Comparison of ENCODE assay signal across 31 cellular contexts in the genomic region with DNA sequence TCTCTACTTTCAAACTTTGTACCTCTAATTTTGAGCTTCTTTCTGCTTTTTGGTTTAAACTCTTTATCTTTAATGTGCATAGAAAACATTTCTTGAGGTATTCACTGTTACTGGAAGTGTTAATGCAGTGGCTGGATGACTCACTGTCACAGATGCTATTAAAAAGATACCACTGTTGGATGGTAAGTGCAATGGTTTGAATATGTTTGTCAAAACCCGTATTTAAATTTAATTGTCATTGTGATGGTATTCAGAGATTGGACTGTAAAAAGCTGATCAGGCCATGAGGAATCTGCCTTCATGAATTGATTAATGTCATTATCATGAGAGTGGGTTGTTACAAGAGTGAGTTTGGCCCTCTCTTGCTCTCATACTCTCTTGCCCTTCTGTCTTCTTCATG.
DNase-seq lines count a peak whose midpoint lies in the region; ATAC-seq and TF ChIP-seq lines count a peak whose summit lies in the region.
"Had no signal": no experiment of that assay in that cellular context is flagged by ENCODE, and none has a peak within 500 bp of the region (broad histone marks: within the 10 kb centered on the region; RNA-seq: fewer than 3 reads in every experiment).

No MANE protein-coding gene starts in this region.

- peak overlapping the region; percentile 27 for H3K27ac Mint-ChIP-seq in stimulated activated naive CD8-positive, alpha-beta T cell treated with anti-CD3 and anti-CD28 coated beads, Interleukin-15, Interleukin-2, amounts not matched to agents 100 ng/mL and 50 ng/mL, for 24 hours
- H3K27ac Mint-ChIP-seq in stimulated activated naive CD8-positive, alpha-beta T cell treated with anti-CD3 and anti-CD28 coated beads, Interleukin-15, amount 100 ng/mL, for 72 hours, result no peak overlapping the region
- H3K27ac Mint-ChIP-seq in CD4-positive, alpha-beta memory T cell, result no peak overlapping the region
- H3K27ac Mint-ChIP-seq in activated naive CD4-positive, alpha-beta T cell treated with anti-CD3 and anti-CD28 coated beads for 36 hours, result no peak overlapping the region
- H3K27ac Mint-ChIP-seq: activated B cell treated with CpG ODN at 0.5 μM for 24 hours; naive thymus-derived CD4-positive, alpha-beta T cell had no signal

- no peak for TF ChIP-seq POLR2A in gastroesophageal sphincter (IDR thresholded peaks at IDR 0.05)

- H3K4me1 ChIP-seq in gastroesophageal sphincter, result peaks cover 0 to 28% (median 3%) of the 10 kb centered on the region in 3 donors
- H3K4me1 ChIP-seq in CD4-positive, alpha-beta memory T cell (ENCODE audit: insufficient read depth, low read length), result no peaks in the 10 kb centered on the region
- H3K4me1 ChIP-seq: HAP-1, thyroid gland had no signal

- POLR2A ChIA-PET in CD4-positive, alpha-beta memory T cell (lab: Charles Lee; ENCODE audit: partially characterized antibody), result no interaction called here

- H3K36me3 Mint-ChIP-seq in stimulated activated naive CD8-positive, alpha-beta T cell treated with anti-CD3 and anti-CD28 coated beads, Interleukin-15, Interleukin-2, amounts not matched to agents 100 ng/mL and 50 ng/mL, for 24 hours (ENCODE audit: low read depth), result peaks cover 74% of the 10 kb centered on the region
- peaks cover 64 to 66% of the 10 kb centered on the region in 2 donors for H3K36me3 Mint-ChIP-seq in CD4-positive, alpha-beta memory T cell
- peaks cover 58% of the 10 kb centered on the region for H3K36me3 Mint-ChIP-seq in activated naive CD4-positive, alpha-beta T cell treated with anti-CD3 and anti-CD28 coated beads for 36 hours (ENCODE audit: low read depth)

- CTCF ChIA-PET in CD4-positive, alpha-beta memory T cell (lab: Charles Lee; ENCODE audit: partially characterized antibody), result no interaction called here
- CTCF ChIA-PET in activated naive CD4-positive, alpha-beta T cell treated with anti-CD3 and anti-CD28 coated beads for 36 hours (lab: Charles Lee), result interaction anchor here (0.6 to 1.5 kb wide), 4 partner anchors 11 to 313 kb away, joined by 3 read pairs; no protein-coding TSS in a partner anchor

- H3K27me3 Mint-ChIP-seq in stimulated activated naive CD8-positive, alpha-beta T cell treated with anti-CD3 and anti-CD28 coated beads, Interleukin-15, Interleukin-2, amounts not matched to agents 100 ng/mL and 50 ng/mL, for 24 hours, result no peaks in the 10 kb centered on the region
- no peaks in the 10 kb centered on the region for H3K27me3 Mint-ChIP-seq in stimulated activated naive CD8-positive, alpha-beta T cell treated with anti-CD3 and anti-CD28 coated beads, Interleukin-15, amount 100 ng/mL, for 72 hours
- H3K27me3 Mint-ChIP-seq in CD4-positive, alpha-beta memory T cell, result no peaks in the 10 kb centered on the region
- H3K27me3 Mint-ChIP-seq in activated naive CD4-positive, alpha-beta T cell treated with anti-CD3 and anti-CD28 coated beads for 36 hours (ENCODE audit: low read depth), result no peaks in the 10 kb centered on the region
- H3K27me3 Mint-ChIP-seq: activated B cell treated with CpG ODN at 0.5 μM for 24 hours; central memory CD8-positive, alpha-beta T cell; naive thymus-derived CD4-positive, alpha-beta T cell had no signal

- ATAC-seq in stimulated activated naive CD8-positive, alpha-beta T cell treated with anti-CD3 and anti-CD28 coated beads, Interleukin-15, amount 100 ng/mL, for 72 hours, result no peak
- ATAC-seq in SK-N-SH treated with all-trans-retinoic acid at 6 μM for 48 hours (no peak; the same call in 2 of the 3 replicates), gastroesophageal sphincter (no peak)
- ATAC-seq: activated naive CD4-positive, alpha-beta T cell treated with anti-CD3 and anti-CD28 coated beads, Interleukin-2, amount 50 U/mL, for 72 hours; left ventricle myocardium superior; naive thymus-derived CD4-positive, alpha-beta T cell; stimulated activated naive CD8-positive, alpha-beta T cell treated with anti-CD3 and anti-CD28 coated beads, Interleukin-15, Interleukin-2, amounts not matched to agents 100 U/mL and 50 U/mL, for 24 hours had no signal

- peaks cover 3% of the 10 kb centered on the region for H3K9me3 Mint-ChIP-seq in stimulated activated naive CD8-positive, alpha-beta T cell treated with anti-CD3 and anti-CD28 coated beads, Interleukin-15, Interleukin-2, amounts not matched to agents 100 ng/mL and 50 ng/mL, for 24 hours
- peaks cover 7 to 9% of the 10 kb centered on the region in 2 donors for H3K9me3 Mint-ChIP-seq in stimulated activated naive CD8-positive, alpha-beta T cell treated with anti-CD3 and anti-CD28 coated beads, Interleukin-15, amount 100 ng/mL, for 72 hours
- peaks cover 0 to 7% (median 4%) of the 10 kb centered on the region in 8 donors for H3K9me3 Mint-ChIP-seq in CD4-positive, alpha-beta memory T cell
- peaks cover 9% of the 10 kb centered on the region for H3K9me3 Mint-ChIP-seq in activated naive CD4-positive, alpha-beta T cell treated with anti-CD3 and anti-CD28 coated beads for 36 hours
- H3K9me3 Mint-ChIP-seq: activated B cell treated with CpG ODN at 0.5 μM for 24 hours; activated naive CD4-positive, alpha-beta T cell treated with anti-CD3 and anti-CD28 coated beads, Interleukin-2, amount 50 U/mL, for 72 hours had no signal

- 27 to 71% methylated on average over 1 of the region's 1 CpG for WGBS in gastroesophageal sphincter (ENCODE audit: low coverage in 1 of 2), 2 donors

- H3K9me3 ChIP-seq in gastroesophageal sphincter, result no peaks in the 10 kb centered on the region
- no peaks in the 10 kb centered on the region for H3K9me3 ChIP-seq in CD4-positive, alpha-beta memory T cell (ENCODE audit: control insufficient read depth in 1 of 2, low read length in 2 of 2)
- H3K9me3 ChIP-seq: ascending aorta, HAP-1, thyroid gland had no signal

- H3K4me3 ChIP-seq in fibroblast of pulmonary artery (replicated peaks; ENCODE audit: low read depth, low read length) (no peak overlapping the region), gastroesophageal sphincter (no peak overlapping the region)
- H3K4me3 ChIP-seq in CD4-positive, alpha-beta memory T cell (ENCODE audit: low read length in 2 of 2), result no peak overlapping the region
- H3K4me3 ChIP-seq: ascending aorta, dorsolateral prefrontal cortex, HAP-1, thyroid gland had no signal

- H3K36me3 ChIP-seq in gastroesophageal sphincter, result peaks cover 0 to 22% of the 10 kb centered on the region in 2 donors
- peaks cover 6% of the 10 kb centered on the region for H3K36me3 ChIP-seq in CD4-positive, alpha-beta memory T cell (ENCODE audit: insufficient read depth, low read length)
- H3K36me3 ChIP-seq: HAP-1 had no signal

- no peak for DNase-seq in stimulated activated naive CD8-positive, alpha-beta T cell treated with anti-CD3 and anti-CD28 coated beads, Interleukin-15, amount 100 ng/mL, for 72 hours
- DNase-seq in fibroblast of pulmonary artery (ENCODE audit: low read depth) (peak; percentile 10), GOT3 (lab: John Stamatoyannopoulos, UW) (no peak)
- DNase-seq in CD4-positive, alpha-beta memory T cell, result no peak
- no peak for DNase-seq in activated naive CD4-positive, alpha-beta T cell treated with anti-CD3 and anti-CD28 coated beads for 36 hours
- DNase-seq: 8988T; activated B cell treated with CpG ODN at 0.5 μM for 24 hours; activated CD4-positive, alpha-beta T cell treated with anti-CD3 and anti-CD28 coated beads, Interleukin-2, amount 50 U/mL, for 48 hours; activated CD8-positive, alpha-beta memory T cell treated with anti-CD3 and anti-CD28 coated beads, Interleukin-2, amount 50 U/mL, for 4 hours; C1 segment of cervical spinal cord; DMS79; dorsolateral prefrontal cortex; glutamatergic neuron; IMR-90; left ventricle myocardium superior; naive thymus-derived CD4-positive, alpha-beta T cell; NCI-H1105; NCI-H1930; NCI-H524 treated with DMSO at 0.1 percent for 48 hours; NK-92 treated with Interleukin-12 subunit alpha and Interleukin-12 subunit beta, amount 100 ng/mL, for 24 hours; SHP77 treated with DMSO at 0.1 percent for 48 hours; stimulated activated naive CD8-positive, alpha-beta T cell treated with anti-CD3 and anti-CD28 coated beads, Interleukin-15, Interleukin-2, amounts not matched to agents 100 U/mL and 50 U/mL, for 24 hours; T1000; thyroid gland had no signal

- peaks cover 10% of the 10 kb centered on the region for H3K4me1 Mint-ChIP-seq in stimulated activated naive CD8-positive, alpha-beta T cell treated with anti-CD3 and anti-CD28 coated beads, Interleukin-15, Interleukin-2, amounts not matched to agents 100 ng/mL and 50 ng/mL, for 24 hours (ENCODE audit: low read depth)
- H3K4me1 Mint-ChIP-seq in stimulated activated naive CD8-positive, alpha-beta T cell treated with anti-CD3 and anti-CD28 coated beads, Interleukin-15, amount 100 ng/mL, for 72 hours, result peaks cover 9% of the 10 kb centered on the region
- peaks cover 0 to 6% (median under 1%) of the 10 kb centered on the region in 4 donors for H3K4me1 Mint-ChIP-seq in CD4-positive, alpha-beta memory T cell
- peaks cover 5% of the 10 kb centered on the region for H3K4me1 Mint-ChIP-seq in activated naive CD4-positive, alpha-beta T cell treated with anti-CD3 and anti-CD28 coated beads for 36 hours (ENCODE audit: low read depth)
- H3K4me1 Mint-ChIP-seq: activated B cell treated with CpG ODN at 0.5 μM for 24 hours had no signal

- no peak for TF ChIP-seq EP300 in gastroesophageal sphincter (IDR thresholded peaks at IDR 0.05)

- no peaks in the 10 kb centered on the region for H3K27me3 ChIP-seq in gastroesophageal sphincter
- H3K27me3 ChIP-seq in CD4-positive, alpha-beta memory T cell (ENCODE audit: insufficient read depth, low read length), result no peaks in the 10 kb centered on the region
- H3K27me3 ChIP-seq: ascending aorta, dorsolateral prefrontal cortex, thyroid gland had no signal

- no peak overlapping the region for H3K27ac ChIP-seq in gastroesophageal sphincter
- H3K27ac ChIP-seq in CD4-positive, alpha-beta memory T cell (ENCODE audit: low read depth, low read length), result no peak overlapping the region
- H3K27ac ChIP-seq: ascending aorta, thyroid gland had no signal

- intact Hi-C loops in CD4-positive, alpha-beta memory T cell (cut with micrococcal nuclease), result no loop called here
- intact Hi-C loops in activated naive CD4-positive, alpha-beta T cell treated with anti-CD3 and anti-CD28 coated beads for 36 hours (cut with micrococcal nuclease), result no loop called here

- TF ChIP-seq CTCF in fibroblast of pulmonary artery (IDR thresholded peaks at IDR 0.05; ENCODE audit: low read length, missing control alignments) (no peak), gastroesophageal sphincter (IDR thresholded peaks at IDR 0.05) (no peak)

- H3K4me3 Mint-ChIP-seq in stimulated activated naive CD8-positive, alpha-beta T cell treated with anti-CD3 and anti-CD28 coated beads, Interleukin-15, Interleukin-2, amounts not matched to agents 100 ng/mL and 50 ng/mL, for 24 hours, result no peak overlapping the region
- H3K4me3 Mint-ChIP-seq in stimulated activated naive CD8-positive, alpha-beta T cell treated with anti-CD3 and anti-CD28 coated beads, Interleukin-15, amount 100 ng/mL, for 72 hours, result no peak overlapping the region
- no peak overlapping the region for H3K4me3 Mint-ChIP-seq in CD4-positive, alpha-beta memory T cell
- H3K4me3 Mint-ChIP-seq in activated naive CD4-positive, alpha-beta T cell treated with anti-CD3 and anti-CD28 coated beads for 36 hours, result no peak overlapping the region
- H3K4me3 Mint-ChIP-seq: activated B cell treated with CpG ODN at 0.5 μM for 24 hours; central memory CD8-positive, alpha-beta T cell; naive thymus-derived CD4-positive, alpha-beta T cell had no signal
